In the genomic region with DNA sequence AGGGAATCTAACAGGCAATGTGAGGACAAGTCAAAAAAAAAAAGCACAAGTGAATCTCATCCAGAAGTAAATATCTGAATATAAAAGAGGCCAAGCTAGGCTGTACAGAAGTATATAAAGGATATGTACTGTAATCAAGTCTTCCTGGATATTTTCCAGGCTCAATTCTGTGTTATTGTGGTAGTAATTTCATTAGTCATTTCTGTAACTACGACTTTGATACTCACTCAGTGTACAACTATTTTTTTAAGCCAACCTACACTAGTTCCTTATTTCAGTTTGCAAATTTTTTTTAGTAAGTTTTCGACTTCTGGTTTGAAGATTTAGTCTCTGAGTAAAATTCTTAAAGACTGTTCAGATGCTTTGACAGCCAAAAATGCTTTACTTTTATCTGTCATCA, we compare ENCODE assay signal across 19 cellular contexts.
DNase-seq lines count a peak whose midpoint lies in the region; ATAC-seq and TF ChIP-seq lines count a peak whose summit lies in the region.
"Had no signal": no experiment of that assay in that cellular context is flagged by ENCODE, and none has a peak within 500 bp of the region (broad histone marks: within the 10 kb centered on the region; RNA-seq: fewer than 3 reads in every experiment).

No MANE protein-coding gene starts in this region.

- H2AK5ac ChIP-seq in mesenchymal stem cell (ENCODE audit: low read length, severe bottlenecking): no peak overlapping the region

- no peaks in the 10 kb centered on the region for H3K27me3 ChIP-seq in mesenchymal stem cell (ENCODE audit: control insufficient read depth in 1 of 2, insufficient read depth in 1 of 2, low read length in 2 of 2)
- H3K27me3 ChIP-seq: heart left ventricle, right lobe of liver had no signal

- H3K4ac ChIP-seq in mesenchymal stem cell (ENCODE audit: low read depth in 1 of 2, low read length in 2 of 2): no peak overlapping the region

- no peaks in the 10 kb centered on the region for H3K36me3 ChIP-seq in mesenchymal stem cell (ENCODE audit: control insufficient read depth in 1 of 2, insufficient read depth in 2 of 2, low read depth in 1 of 2, low read length in 2 of 2)
- H3K36me3 ChIP-seq: heart left ventricle, right lobe of liver, WERI-Rb-1 had no signal

- H3K4me3 ChIP-seq in choroid plexus epithelial cell (ENCODE audit: low read depth, low read length): no peak overlapping the region
- no peak overlapping the region for H3K4me3 ChIP-seq in mesenchymal stem cell (ENCODE audit: insufficient read depth in 1 of 2, low read depth in 1 of 2, low read length in 2 of 2)
- H3K4me3 ChIP-seq: heart left ventricle, right lobe of liver had no signal

- no peaks in the 10 kb centered on the region for H3K4me1 ChIP-seq in mesenchymal stem cell (ENCODE audit: control insufficient read depth, insufficient read depth, low read depth, low read length)
- H3K4me1 ChIP-seq: right lobe of liver had no signal

- no peaks in the 10 kb centered on the region for H3K79me1 ChIP-seq in mesenchymal stem cell (replicated peaks; ENCODE audit: low read length, poor library complexity, severe bottlenecking)

- DNase-seq in EH (ENCODE audit: low read depth) (peak; percentile 52), KBM-7 (peak; percentile 31), choroid plexus epithelial cell (ENCODE audit: low read depth) (peak; percentile 14), mesenchymal stem cell (no peak), amniotic stem cell (lab: John Stamatoyannopoulos, UW) (no peak), UCSD-AML1 (lab: John Stamatoyannopoulos, UW; ENCODE audit: unreplicated experiment) (no peak)
- no peak for DNase-seq in stimulated activated naive CD8-positive, alpha-beta T cell treated with anti-CD3 and anti-CD28 coated beads, Interleukin-15, Interleukin-2, amounts not matched to agents 100 U/mL and 50 U/mL, for 24 hours
- DNase-seq: activated CD8-positive, alpha-beta T cell treated with anti-CD3 and anti-CD28 coated beads, Interleukin-2, amount 10 ng/mL, durations not matched to agents 7 days and 5 days; activated naive CD8-positive, alpha-beta T cell treated with anti-CD3 and anti-CD28 coated beads for 36 hours; activated T-cell treated with anti-CD3 and anti-CD28 coated beads, Interleukin-2, amount 50 U/mL, for 48 hours; heart left ventricle; immature natural killer cell; KG1; NCI-H1105 treated with DMSO at 0.1 percent for 48 hours; NCI-H526 treated with DMSO at 0.1 percent for 48 hours; right lobe of liver; RPMI8226; WERI-Rb-1 had no signal

- peak overlapping the region; percentile 8 for H3K9ac ChIP-seq in mesenchymal stem cell (ENCODE audit: low read length)

- H2AFZ ChIP-seq in mesenchymal stem cell (ENCODE audit: low read depth, low read length): no peak overlapping the region

- H3K18ac ChIP-seq in mesenchymal stem cell (ENCODE audit: low read depth in 1 of 2, low read length in 2 of 2): no peak overlapping the region

- no peak overlapping the region for H3K27ac ChIP-seq in mesenchymal stem cell (ENCODE audit: low read length, poor library complexity, severe bottlenecking)
- H3K27ac ChIP-seq: heart left ventricle, right lobe of liver, WERI-Rb-1 had no signal

- no peak for TF ChIP-seq CTCF in choroid plexus epithelial cell (conservative IDR thresholded peaks at IDR 0.05; ENCODE audit: low read depth, low read length)

- H3K23ac ChIP-seq in mesenchymal stem cell (ENCODE audit: low read length in 2 of 2): no peak overlapping the region

- H2BK5ac ChIP-seq in mesenchymal stem cell (ENCODE audit: low read depth, low read length, poor library complexity, severe bottlenecking): no peak overlapping the region

- in situ Hi-C loops in KBM-7 (cut with MboI; ENCODE audit: low pct_unique_long_range_greater_than_20kb, low sequenced_read_pairs): no loop called here

- no peaks in the 10 kb centered on the region for H3K9me3 ChIP-seq in mesenchymal stem cell (ENCODE audit: control insufficient read depth, low read length)
- H3K9me3 ChIP-seq: heart left ventricle, right lobe of liver had no signal

- no peak overlapping the region for H3K14ac ChIP-seq in mesenchymal stem cell (ENCODE audit: low read length in 2 of 2)

- no peak overlapping the region for H4K8ac ChIP-seq in mesenchymal stem cell (ENCODE audit: low read length)

- WGBS in mesenchymal stem cell: no CpG with 5 or more reads among the region's 2 CpGs

- H3K4me2 ChIP-seq in mesenchymal stem cell (ENCODE audit: low read length, poor library complexity, severe bottlenecking): no peak overlapping the region

- no peak for ATAC-seq in stimulated activated naive CD8-positive, alpha-beta T cell treated with anti-CD3 and anti-CD28 coated beads, Interleukin-15, Interleukin-2, amounts not matched to agents 100 U/mL and 50 U/mL, for 24 hours
- no peak for ATAC-seq in GM21717 (IDR thresholded peaks at IDR 0.05; ENCODE audit: unreplicated experiment)
- ATAC-seq: activated CD8-positive, alpha-beta T cell treated with anti-CD3 and anti-CD28 coated beads, Interleukin-2, amount 10 ng/mL, durations not matched to agents 7 days and 5 days; right lobe of liver had no signal

- H2BK120ac ChIP-seq in mesenchymal stem cell (ENCODE audit: low read depth, low read length): no peak overlapping the region

- no peak overlapping the region for H2BK12ac ChIP-seq in mesenchymal stem cell (ENCODE audit: low read length in 2 of 2)

- no peak overlapping the region for H2BK15ac ChIP-seq in mesenchymal stem cell (ENCODE audit: low read depth, poor library complexity, severe bottlenecking)

- no peak overlapping the region for H4K91ac ChIP-seq in mesenchymal stem cell (ENCODE audit: low read length)

Comparison
In these comparisons a context has a peak if more than half of its experiments do, and no peak if none do; other contexts are left out.
1. DNase-seq: peak in EH (single experiment), KBM-7 (single experiment) and choroid plexus epithelial cell (single experiment); none in mesenchymal stem cell (single experiment), stimulated activated naive CD8-positive, alpha-beta T cell treated with anti-CD3 and anti-CD28 coated beads, Interleukin-15, Interleukin-2, amounts not matched to agents 100 U/mL and 50 U/mL, for 24 hours (single experiment), amniotic stem cell (single experiment) and UCSD-AML1 (single experiment).